In genomic region chr14:73787760-73788508, GRCh38 we compare ENCODE assay signal across 8 cellular contexts.
DNase-seq lines count a peak whose midpoint lies in the region; ATAC-seq and TF ChIP-seq lines count a peak whose summit lies in the region.

No MANE protein-coding gene starts in this region.

- H3K36me3 Mint-ChIP-seq in activated T-cell treated with anti-CD3 and anti-CD28 coated beads, Interleukin-2, amount 50 U/mL, for 24 hours (ENCODE audit: low read depth), result peaks cover 15% of the 10 kb centered on the region

- H3K9ac ChIP-seq in HUES48 (ENCODE audit: low read depth, low read length), result 0 out of 2 replicates have a peak overlapping the region, but pooled peaks have one; percentile 56

- peaks cover 56% of the 10 kb centered on the region for H3K4me1 Mint-ChIP-seq in activated T-cell treated with anti-CD3 and anti-CD28 coated beads, Interleukin-2, amount 50 U/mL, for 24 hours (ENCODE audit: low read depth)

- DNase-seq in Daoy (ENCODE audit: low read depth) (peak; percentile 43), foreskin keratinocyte (peak in 1 of 2 donors; percentile 42), skeletal muscle cell (ENCODE audit: low read depth) (no peak), 8988T (no peak), NCI-H187 treated with DMSO at 0.1 percent for 48 hours (lab: John Stamatoyannopoulos, UW) (no peak)
- peak; percentile 61 for DNase-seq in activated T-cell treated with anti-CD3 and anti-CD28 coated beads, Interleukin-2, amount 50 U/mL, for 24 hours

- H3K27me3 Mint-ChIP-seq in activated T-cell treated with anti-CD3 and anti-CD28 coated beads, Interleukin-2, amount 50 U/mL, for 24 hours, result no peaks in the 10 kb centered on the region

- no peaks in the 10 kb centered on the region for H3K9me3 ChIP-seq in HUES48 (ENCODE audit: control insufficient read depth, insufficient read depth, low read length)

- H3K9me3 Mint-ChIP-seq in activated T-cell treated with anti-CD3 and anti-CD28 coated beads, Interleukin-2, amount 50 U/mL, for 24 hours, result no peaks in the 10 kb centered on the region

- no peaks in the 10 kb centered on the region for H3K36me3 ChIP-seq in HUES48 (ENCODE audit: control insufficient read depth, insufficient read depth, low read length)

- no peak overlapping the region for H3K27ac ChIP-seq in HUES48 (ENCODE audit: low read depth, low read length)
- H3K27ac ChIP-seq in foreskin keratinocyte, result peak overlapping the region; percentile 88

- H3K27ac Mint-ChIP-seq in activated T-cell treated with anti-CD3 and anti-CD28 coated beads, Interleukin-2, amount 50 U/mL, for 24 hours, result peak overlapping the region; percentile 98

- TF ChIP-seq CTCF in foreskin keratinocyte (conservative IDR thresholded peaks at IDR 0.05), result no peak

- H3K4me3 Mint-ChIP-seq in activated T-cell treated with anti-CD3 and anti-CD28 coated beads, Interleukin-2, amount 50 U/mL, for 24 hours, result peak overlapping the region; percentile 91

- H3K27me3 ChIP-seq in HUES48 (ENCODE audit: control insufficient read depth, insufficient read depth, low read length) (peaks cover 59% of the 10 kb centered on the region), foreskin keratinocyte (no peaks in the 10 kb centered on the region)

- H3K4me1 ChIP-seq in HUES48 (ENCODE audit: control insufficient read depth, insufficient read depth, low read length) (peaks cover 26% of the 10 kb centered on the region), foreskin keratinocyte (peaks cover 37% of the 10 kb centered on the region)

- H3K4me3 ChIP-seq in HUES48 (ENCODE audit: low read depth, low read length) (peak overlapping the region; percentile 74), skeletal muscle cell (ENCODE audit: low read depth, low read length) (peak overlapping the region; percentile 56)

- ATAC-seq in foreskin keratinocyte (no peak), GM21423 (IDR thresholded peaks at IDR 0.05; ENCODE audit: unreplicated experiment) (no peak)

Comparison
In these comparisons a context has a peak if more than half of its experiments do, and no peak if none do; other contexts are left out.
1. DNase-seq: peak in Daoy (single experiment) and activated T-cell treated with anti-CD3 and anti-CD28 coated beads, Interleukin-2, amount 50 U/mL, for 24 hours (single experiment); none in skeletal muscle cell (single experiment), 8988T (single experiment) and NCI-H187 treated with DMSO at 0.1 percent for 48 hours (single experiment).